9 cellular contexts compared by ENCODE assay signal in genomic region chr22:50545522-50546325, GRCh38. TPM values are rescaled to one million over a fixed set of nuclear protein-coding genes. Genes with fewer than 3 reads are reported as not detected.
DNase-seq lines count a peak whose midpoint lies in the region; ATAC-seq, FAIRE-seq and TF ChIP-seq lines count a peak whose summit lies in the region.
"Had no signal": no experiment of that assay in that cellular context is flagged by ENCODE, and none has a peak within 500 bp of the region (broad histone marks: within the 10 kb centered on the region; RNA-seq: fewer than 3 reads in every experiment).

Gene KLHDC7B, plus strand, starts transcription at chr22:50545899. Its CDS starts 345 bp downstream, at chr22:50546244.

- no peak within 1 kb of the TSS for H2AFZ ChIP-seq in trophoblast cell (ENCODE audit: insufficient read depth, low read length, poor library complexity)

- peak within 1 kb of the TSS; percentile 44 for H2BK12ac ChIP-seq in trophoblast cell (ENCODE audit: low read length)

- peak; percentile 42 for TF ChIP-seq CTCF in bronchial epithelial cell (IDR thresholded peaks at IDR 0.05; ENCODE audit: insufficient read depth, low read length, severe bottlenecking)

- FAIRE-seq in bronchial epithelial cell (lab: Jason Lieb, UNC), result no peak

- H2BK5ac ChIP-seq in trophoblast cell (ENCODE audit: low read depth, low read length, poor library complexity), result no peak within 1 kb of the TSS

- no peak within 1 kb of the TSS for H4K8ac ChIP-seq in trophoblast cell (ENCODE audit: low read depth, low read length)

- H2BK120ac ChIP-seq in trophoblast cell (ENCODE audit: insufficient read depth, low read length, poor library complexity), result peak within 1 kb of the TSS; percentile 16

- no peak within 1 kb of the TSS for H3K4ac ChIP-seq in trophoblast cell (ENCODE audit: low read depth, low read length)

- no CpG with 5 or more reads among the region's 10 CpGs for WGBS in trophoblast cell (ENCODE audit: extremely low coverage, insufficient coverage, insufficient read length)

- H3K79me2 ChIP-seq in trophoblast cell (ENCODE audit: control insufficient read depth, insufficient read depth, low read length, poor library complexity), result no peaks in the 10 kb centered on the region

- ATAC-seq in HG02588 (IDR thresholded peaks at IDR 0.05; ENCODE audit: unreplicated experiment) (no peak), HG02852 (IDR thresholded peaks at IDR 0.05; ENCODE audit: unreplicated experiment) (no peak), GM18511 (IDR thresholded peaks at IDR 0.05; ENCODE audit: unreplicated experiment) (no peak), HG02970 (IDR thresholded peaks at IDR 0.05; ENCODE audit: low FRiP score, unreplicated experiment) (no peak)

- peak within 1 kb of the TSS; percentile 63 for H3K23ac ChIP-seq in trophoblast cell (ENCODE audit: low read length)

- H4K91ac ChIP-seq in trophoblast cell (ENCODE audit: low read depth, low read length), result peak within 1 kb of the TSS; percentile 39

- H3K18ac ChIP-seq in trophoblast cell (ENCODE audit: low read length), result no peak within 1 kb of the TSS

- H3K9me3 ChIP-seq in trophoblast cell (ENCODE audit: insufficient read depth, low read depth, low read length), result no peaks in the 10 kb centered on the region

- peak within 1 kb of the TSS; percentile 22 for H2AK5ac ChIP-seq in trophoblast cell (ENCODE audit: low read length)

- peaks cover 8 to 19% of the 10 kb centered on the region in 2 experiments for H3K4me1 ChIP-seq in trophoblast cell (ENCODE audit: control insufficient read depth in 1 of 2, insufficient read depth in 2 of 2, low read length in 2 of 2)

- no peak within 1 kb of the TSS for H4K12ac ChIP-seq in trophoblast cell (ENCODE audit: low read depth, low read length)

- peaks cover 2% of the 10 kb centered on the region for H3K79me1 ChIP-seq in trophoblast cell (ENCODE audit: low read length)

- peaks cover 3% of the 10 kb centered on the region for H3K27me3 ChIP-seq in bronchial epithelial cell (ENCODE audit: control insufficient read depth, insufficient read depth, low read length)
- no peaks in the 10 kb centered on the region for H3K27me3 ChIP-seq in trophoblast cell (ENCODE audit: insufficient read depth, low read length)

- no peak within 1 kb of the TSS for H3K4me2 ChIP-seq in trophoblast cell (ENCODE audit: low read length)

- peak within 1 kb of the TSS; percentile 7 for H3K14ac ChIP-seq in trophoblast cell (ENCODE audit: low read length)

- no peak within 1 kb of the TSS for H3K4me3 ChIP-seq in bronchial epithelial cell (ENCODE audit: low read depth, low read length)
- no peak within 1 kb of the TSS for H3K4me3 ChIP-seq in trophoblast cell (ENCODE audit: low read depth, low read length)

- no peaks in the 10 kb centered on the region for H3K36me3 ChIP-seq in bronchial epithelial cell (ENCODE audit: control insufficient read depth, insufficient read depth, low read length)
- H3K36me3 ChIP-seq in trophoblast cell (ENCODE audit: control insufficient read depth in 1 of 2, insufficient read depth in 2 of 2, low read length in 2 of 2), result no peaks in the 10 kb centered on the region

- no peak within 1 kb of the TSS for H3K9ac ChIP-seq in trophoblast cell (ENCODE audit: low read length)

- no peak within 1 kb of the TSS for H3K27ac ChIP-seq in trophoblast cell (ENCODE audit: low read depth, low read length)

- DNase-seq in GM03348 (ENCODE audit: low spot score), result peak; percentile 67
- DNase-seq in OCI-M1 (lab: John Stamatoyannopoulos, UW), result peak; percentile 81
- DNase-seq in bronchial epithelial cell (ENCODE audit: low read depth), result no peak
- peak in 1 of 2 donors; percentile 43 for DNase-seq in trophoblast cell
- DNase-seq: hippocampal formation had no signal

RNA-seq across cellular contexts. Expression of gene KLHDC7B, which starts in this region (rescaled TPM):
- total RNA-seq in bronchial epithelial cell, result 0.26 TPM in 2 replicates
- polyA plus RNA-seq in trophoblast cell (2013), result 0.08 and 0.10 TPM in 2 replicates
